In genomic region chr7:72490301-72490700, GRCh38 we compare ENCODE assay signal across 22 cellular contexts.
DNase-seq lines count a peak whose midpoint lies in the region; ATAC-seq lines count a peak whose summit lies in the region.
"Had no signal": no experiment of that assay in that cellular context is flagged by ENCODE, and none has a peak within 500 bp of the region (broad histone marks: within the 10 kb centered on the region; RNA-seq: fewer than 3 reads in every experiment).

No MANE protein-coding gene starts in this region.

- no peaks in the 10 kb centered on the region for H3K27me3 ChIP-seq in Karpas-422 (ENCODE audit: low read length)
- H3K27me3 ChIP-seq: BE2C, BLaER1 had no signal

- H3K4me3 ChIP-seq in Karpas-422 (ENCODE audit: low read length) = no peak overlapping the region
- H3K4me3 ChIP-seq: BLaER1, GM12878 had no signal

- no peak for ATAC-seq in HG02571 (IDR thresholded peaks at IDR 0.05; ENCODE audit: unreplicated experiment)
- ATAC-seq in HG02678 (IDR thresholded peaks at IDR 0.05; ENCODE audit: unreplicated experiment) = no peak
- ATAC-seq: GM12878 had no signal

- no peaks in the 10 kb centered on the region for H3K9me3 ChIP-seq in Karpas-422 (ENCODE audit: low read length)
- H3K9me3 ChIP-seq: BE2C had no signal

- H3K4me1 ChIP-seq in Karpas-422 (ENCODE audit: low read length) = no peaks in the 10 kb centered on the region
- H3K4me1 ChIP-seq: BE2C, BLaER1 had no signal

- no peaks in the 10 kb centered on the region for H3K79me2 ChIP-seq in Karpas-422 (ENCODE audit: low read length)

- no peak overlapping the region for H2AFZ ChIP-seq in Karpas-422 (ENCODE audit: low read length)

- peak; percentile 3 for DNase-seq in ecto neural progenitor cell (ENCODE audit: low spot score)
- peak; percentile 11 for DNase-seq in islet precursor cell
- DNase-seq in Karpas-422 = no peak
- DNase-seq: 8988T; ACHN; BE2C; C1 segment of cervical spinal cord; CD4-positive, alpha-beta memory T cell; CD4-positive, CD25-positive, alpha-beta regulatory T cell; CD8-positive, alpha-beta memory T cell; COR-L47; DMS 273 treated with DMSO at 0.1 percent for 48 hours; DMS153; DMS53; DMS79; DND-41; EL; GDM1 had no signal

- no peaks in the 10 kb centered on the region for H3K36me3 ChIP-seq in Karpas-422 (ENCODE audit: insufficient read depth, low read length)
- H3K36me3 ChIP-seq: BE2C, BLaER1 had no signal

- no peak overlapping the region for H3K4me2 ChIP-seq in Karpas-422 (ENCODE audit: low read depth, low read length, poor library complexity, severe bottlenecking)
- H3K4me2 ChIP-seq: BLaER1 had no signal

- no peak overlapping the region for H3K27ac ChIP-seq in Karpas-422 (ENCODE audit: low read length)
- H3K27ac ChIP-seq: BLaER1 had no signal

- H3K9me2 ChIP-seq in Karpas-422 (replicated peaks; ENCODE audit: insufficient read depth, low read length) = no peaks in the 10 kb centered on the region

- H3K9ac ChIP-seq in Karpas-422 (ENCODE audit: low read length) = no peak overlapping the region
- H3K9ac ChIP-seq: BLaER1 had no signal

- no peaks in the 10 kb centered on the region for H4K20me1 ChIP-seq in Karpas-422 (ENCODE audit: insufficient read depth, low read depth, low read length)
- H4K20me1 ChIP-seq: BLaER1 had no signal
